ENCODE assay signal across 9 cellular contexts in genomic region chr16:28609631-28610594, GRCh38. TPM values are rescaled to one million over a fixed set of nuclear protein-coding genes. Genes with fewer than 3 reads are reported as not detected.
DNase-seq lines count a peak whose midpoint lies in the region; ATAC-seq lines count a peak whose summit lies in the region.
"Had no signal": no experiment of that assay in that cellular context is flagged by ENCODE, and none has a peak within 500 bp of the region (broad histone marks: within the 10 kb centered on the region; RNA-seq: fewer than 3 reads in every experiment).

Gene SULT1A1 (minus strand): TSS chr16:28610044. CDS start chr16:28608855, 1,189 bp downstream.

- ATAC-seq in stimulated activated naive B cell treated with anti-CD40 and anti-IgM and Interleukin-4, amounts not matched to agents 10 μg/mL and 1 μg/mL and 100 μg/mL, for 72 hours (replicated peaks): no peak
- ATAC-seq in HG03280 (IDR thresholded peaks at IDR 0.05; ENCODE audit: unreplicated experiment): no peak

- no peak within 1 kb of the TSS for H3K27ac ChIP-seq in adipose tissue (ENCODE audit: low read depth, low read length)

- 19 to 27% (median 24%) methylated on average over 11 of the region's 11 CpGs for WGBS in adipose tissue, 3 donors

- no peaks in the 10 kb centered on the region for H3K9me3 Mint-ChIP-seq in stimulated activated naive B cell treated with anti-CD40 and anti-IgM and Interleukin-4, amounts not matched to agents 10 μg/mL and 1 μg/mL and 100 μg/mL, for 72 hours

- no peak within 1 kb of the TSS for H3K4me3 Mint-ChIP-seq in stimulated activated naive B cell treated with anti-CD40 and anti-IgM and Interleukin-4, amounts not matched to agents 10 μg/mL and 1 μg/mL and 100 μg/mL, for 72 hours

- H3K4me1 Mint-ChIP-seq in stimulated activated naive B cell treated with anti-CD40 and anti-IgM and Interleukin-4, amounts not matched to agents 10 μg/mL and 1 μg/mL and 100 μg/mL, for 72 hours: peaks cover 10% of the 10 kb centered on the region in 2 donors

- peak within 1 kb of the TSS; percentile 69 for H3K27ac Mint-ChIP-seq in stimulated activated naive B cell treated with anti-CD40 and anti-IgM and Interleukin-4, amounts not matched to agents 10 μg/mL and 1 μg/mL and 100 μg/mL, for 72 hours

- peaks cover 0 to 3% of the 10 kb centered on the region in 2 donors for H3K36me3 Mint-ChIP-seq in stimulated activated naive B cell treated with anti-CD40 and anti-IgM and Interleukin-4, amounts not matched to agents 10 μg/mL and 1 μg/mL and 100 μg/mL, for 72 hours

- no peaks in the 10 kb centered on the region for H3K27me3 Mint-ChIP-seq in stimulated activated naive B cell treated with anti-CD40 and anti-IgM and Interleukin-4, amounts not matched to agents 10 μg/mL and 1 μg/mL and 100 μg/mL, for 72 hours

- DNase-seq in NOMO-1 (lab: John Stamatoyannopoulos, UW; ENCODE audit: unreplicated experiment in 2 of 2): peak; percentile 14 to 37
- DNase-seq in NOMO-1 treated with DMSO at 0.1 percent for 48 hours (lab: John Stamatoyannopoulos, UW; ENCODE audit: unreplicated experiment): no peak
- DNase-seq in left kidney (ENCODE audit: low read depth, low spot score): peak; percentile 75
- no peak for DNase-seq in stimulated activated naive B cell treated with anti-CD40 and anti-IgM and Interleukin-4, amounts not matched to agents 10 μg/mL and 1 μg/mL and 100 μg/mL, for 72 hours
- no peak for DNase-seq in NCI-H526 (lab: John Stamatoyannopoulos, UW)
- DNase-seq in NCI-H526 treated with DMSO at 0.1 percent for 48 hours (lab: John Stamatoyannopoulos, UW): no peak
- DNase-seq: 8988T had no signal

RNA-seq across cellular contexts. Expression of gene SULT1A1, which starts in this region (rescaled TPM):
- 10 to 100 TPM; 13.3 to 56.7 (median 44.1) TPM for polyA plus RNA-seq in adipose tissue

Comparison
In these comparisons a context has a peak if more than half of its experiments do, and no peak if none do; other contexts are left out.
1. DNase-seq: peak in NOMO-1 (2 of 2) and left kidney (single experiment); none in NOMO-1 treated with DMSO at 0.1 percent for 48 hours (single experiment), stimulated activated naive B cell treated with anti-CD40 and anti-IgM and Interleukin-4, amounts not matched to agents 10 μg/mL and 1 μg/mL and 100 μg/mL, for 72 hours (single experiment), NCI-H526 (0 of 2) and NCI-H526 treated with DMSO at 0.1 percent for 48 hours (single experiment).